ENCODE assay signal across 21 cellular contexts in the genomic region with DNA sequence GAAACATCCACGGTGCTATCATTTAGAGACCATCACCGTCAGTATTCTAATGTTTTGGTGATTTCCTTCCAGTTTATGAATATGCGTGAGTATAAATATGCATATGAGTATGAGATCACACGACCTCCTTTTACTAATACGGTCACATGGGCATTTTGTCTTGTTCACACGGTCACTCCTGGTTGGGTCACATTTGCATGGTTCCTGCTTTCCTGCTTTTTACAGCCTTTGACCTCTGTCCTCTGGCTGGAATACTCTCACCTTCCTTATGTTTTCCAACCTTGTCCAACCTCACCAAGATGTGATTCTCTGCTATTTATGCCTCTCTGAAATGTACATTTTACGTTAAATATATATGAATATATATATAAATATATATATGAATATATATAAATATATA.
"Had no signal": no experiment of that assay in that cellular context is flagged by ENCODE, and none has a peak within 500 bp of the region (broad histone marks: within the 10 kb centered on the region; RNA-seq: fewer than 3 reads in every experiment).

No MANE protein-coding gene starts in this region.

- ATAC-seq: effector memory CD8-positive, alpha-beta T cell; esophagus mucosa; foreskin keratinocyte; heart right ventricle; left colon; naive thymus-derived CD8-positive, alpha-beta T cell; right cardiac atrium; stimulated activated memory B cell treated with anti-CD40 and anti-IgM and Interleukin-4, amounts not matched to agents 10 μg/mL and 1 μg/mL and 100 μg/mL, for 72 hours had no signal

- DNase-seq: dermis blood vessel endothelial cell; effector memory CD8-positive, alpha-beta T cell; foreskin keratinocyte; glutamatergic neuron; heart right ventricle; hippocampal formation; kidney glomerular epithelial cell; left colon; left ventricle myocardium inferior; mammary epithelial cell; naive thymus-derived CD8-positive, alpha-beta T cell; nephron progenitor cell; nucleus accumbens; right cardiac atrium; spleen; stimulated activated CD4-positive, alpha-beta T cell treated with anti-CD3 and anti-CD28 coated beads, Interleukin-4, amount 100 ng/mL, for 4 hours; upper lobe of left lung had no signal

- FAIRE-seq: islet of Langerhans, urothelium cell line had no signal
